ENCODE assay signal across 13 cellular contexts in genomic region chr10:116120688-116121087, GRCh38.
DNase-seq lines count a peak whose midpoint lies in the region; ATAC-seq, FAIRE-seq and TF ChIP-seq lines count a peak whose summit lies in the region.
"Had no signal": no experiment of that assay in that cellular context is flagged by ENCODE, and none has a peak within 500 bp of the region (broad histone marks: within the 10 kb centered on the region; RNA-seq: fewer than 3 reads in every experiment).

No MANE protein-coding gene starts in this region.

- CTCF ChIA-PET in HepG2 (lab: Yijun Ruan, JAX; ENCODE audit: low intra/inter-chr PET ratio, low total read pairs), result no interaction called here

- H3K4me3 Mint-ChIP-seq in GM23338, result no peak overlapping the region

- ATAC-seq in GM23338, result peak; percentile 80
- no peak for ATAC-seq in HepG2
- ATAC-seq in GM18870 (IDR thresholded peaks at IDR 0.05; ENCODE audit: unreplicated experiment), result no peak

- POLR2A ChIA-PET in HepG2 (lab: Yijun Ruan, JAX), result no interaction called here

- TF ChIP-seq EP300 in HepG2 (IDR thresholded peaks at IDR 0.05; ENCODE audit: low read depth in 2 of 2, low read length in 2 of 2), result no peak
- no peak for TF ChIP-seq EP300 in HepG2 (CRISPR knock-in tag; IDR thresholded peaks at IDR 0.05; ENCODE audit: borderline replicate concordance)

- peaks cover 3% of the 10 kb centered on the region for H3K27me3 Mint-ChIP-seq in GM23338 (ENCODE audit: insufficient read depth, low read depth, poor library complexity)

- H2AFZ ChIP-seq in GM23338 (no peak overlapping the region), HepG2 (ENCODE audit: low read length) (no peak overlapping the region)

- DNase-seq in GM23338 (ENCODE audit: low spot score) (peak; percentile 82), astrocyte of the spinal cord (ENCODE audit: low read depth, low spot score) (no peak), HepG2 (ENCODE audit: low spot score) (no peak), NCI-H524 treated with DMSO at 0.1 percent for 48 hours (lab: John Stamatoyannopoulos, UW) (no peak), activated T-cell treated with anti-CD3 and anti-CD28 coated beads for 4 hours (no peak), middle frontal gyrus (ENCODE audit: extremely low spot score, low spot score) (no peak)
- DNase-seq: foreskin fibroblast, KBM-7, SHP77 treated with DMSO at 0.1 percent for 48 hours had no signal

- no peak overlapping the region for H3K4me3 ChIP-seq in GM23338
- H3K4me3 ChIP-seq in astrocyte of the spinal cord (ENCODE audit: low read depth, low read length), result no peak overlapping the region
- no peak overlapping the region for H3K4me3 ChIP-seq in HepG2 (replicated peaks in 1 of 3; ENCODE audit: insufficient read depth in 1 of 3, low read depth in 2 of 3, low read length in 3 of 3)

- H4K20me1 ChIP-seq in GM23338 (replicated peaks; ENCODE audit: insufficient read depth) (no peaks in the 10 kb centered on the region), HepG2 (ENCODE audit: insufficient read depth, low read length) (no peaks in the 10 kb centered on the region)

- H3K4me1 Mint-ChIP-seq in GM23338, result peaks cover 19% of the 10 kb centered on the region

- in situ Hi-C loops in astrocyte of the spinal cord (cut with HindIII; ENCODE audit: low sequenced_read_pairs) (no loop called here), HepG2 (cut with HindIII; ENCODE audit: extremely low pct_ligation_motif_present, low pct_unique_long_range_greater_than_20kb) (no loop called here)

- no peak overlapping the region for H3K9ac ChIP-seq in HepG2 (ENCODE audit: insufficient read depth, low read depth, low read length)

- no peak for FAIRE-seq in HepG2 (lab: Jason Lieb, UNC)

- H3K4me1 ChIP-seq in GM23338 (ENCODE audit: insufficient read depth), result peaks cover 4% of the 10 kb centered on the region; the same call in 1 of the 2 replicates
- no peaks in the 10 kb centered on the region for H3K4me1 ChIP-seq in HepG2 (ENCODE audit: insufficient read depth, low read length)

- intact Hi-C loops in HepG2 (cut with micrococcal nuclease; ENCODE audit: unreplicated experiment), result loop anchor here (5.0 kb wide), 1 partner anchor 323 kb away; no protein-coding TSS in a partner anchor

- TF ChIP-seq CTCF in C4-2B (conservative IDR thresholded peaks at IDR 0.05) (peak; percentile 51), GM23338 (conservative IDR thresholded peaks at IDR 0.05; ENCODE audit: low read depth in 2 of 2) (peak; percentile 86 to 89), astrocyte of the spinal cord (IDR thresholded peaks at IDR 0.05; ENCODE audit: low read depth, low read length) (peak; percentile 31), HepG2 (CRISPR knock-in tag; IDR thresholded peaks at IDR 0.05) (peak; percentile 39)

- H3K4me2 ChIP-seq in GM23338, result no peak overlapping the region
- H3K4me2 ChIP-seq in HepG2 (ENCODE audit: low read depth, low read length), result no peak overlapping the region

- TF ChIP-seq RAD21 in HepG2 (CRISPR knock-in tag; IDR thresholded peaks at IDR 0.05), result no peak

- no peaks in the 10 kb centered on the region for H3K9me3 ChIP-seq in HepG2 (ENCODE audit: low read length)

- H3K27me3 ChIP-seq in GM23338 (ENCODE audit: insufficient read depth) (no peaks in the 10 kb centered on the region), HepG2 (ENCODE audit: control insufficient read depth in 1 of 2, insufficient read depth in 2 of 2, low read length in 2 of 2) (no peaks in the 10 kb centered on the region; a peak in 1 of 5 replicates)

- no peak for TF ChIP-seq POLR2A in HepG2 (IDR thresholded peaks at IDR 0.05; ENCODE audit: insufficient read depth in 1 of 2, low read depth in 2 of 2, low read length in 2 of 2)

- 55% methylated on average over 8 of the region's 9 CpGs for WGBS in HepG2 (ENCODE audit: low lambda C conversion rate)

- H3K27ac ChIP-seq in C4-2B, result no peak overlapping the region
- H3K27ac ChIP-seq in GM23338 (ENCODE audit: low read depth), result no peak overlapping the region
- no peak overlapping the region for H3K27ac ChIP-seq in HepG2 (ENCODE audit: extremely low read length, insufficient read depth, low read length)
- H3K27ac ChIP-seq: VCaP had no signal

- H3K79me2 ChIP-seq in GM23338 (replicated peaks; ENCODE audit: insufficient read depth), result no peaks in the 10 kb centered on the region
- no peaks in the 10 kb centered on the region for H3K79me2 ChIP-seq in HepG2 (ENCODE audit: insufficient read depth, low read length)

- H3K36me3 ChIP-seq in GM23338 (ENCODE audit: insufficient read depth) (no peaks in the 10 kb centered on the region), HepG2 (replicated peaks in 1 of 2; ENCODE audit: control insufficient read depth in 1 of 2, insufficient read depth in 2 of 2, low read length in 2 of 2) (no peaks in the 10 kb centered on the region)

- H3K9me2 ChIP-seq in GM23338 (ENCODE audit: insufficient read depth), result no peaks in the 10 kb centered on the region; the same call in 1 of the 2 replicates

- no peaks in the 10 kb centered on the region for H3K36me3 Mint-ChIP-seq in GM23338 (ENCODE audit: low read depth)

- no peak overlapping the region for H3K27ac Mint-ChIP-seq in GM23338
- H3K27ac Mint-ChIP-seq: activated T-helper 2 cell treated with anti-CD3 and anti-CD28 coated beads, Interferon-gamma antibody, Interleukin-2, Interleukin-4, amounts not matched to agents 10 μg/mL and 5 μg/mL and 100 μg/mL, durations not matched to agents 14 hours and 24 hours and 36 hours had no signal

- H3K9me3 Mint-ChIP-seq in GM23338, result no peaks in the 10 kb centered on the region; the same call in 2 of the 3 replicates

- BruUV-seq in HepG2 (replicated peaks; lab: Mats Ljungman, UMichigan), result no TSS peak

- H3F3A ChIP-seq in GM23338 (replicated peaks; ENCODE audit: low read depth), result no peaks in the 10 kb centered on the region

TF ChIP-seq in GM23338, 12 proteins besides CTCF, POLR2A, EP300 and RAD21 (continues in another document):
- no peak for TF ChIP-seq POLR2AphosphoS5 (IDR thresholded peaks at IDR 0.05; ENCODE audit: low read depth)
- TF ChIP-seq EZH2phosphoT487 (IDR thresholded peaks at IDR 0.05; ENCODE audit: unreplicated experiment), result no peak
- no peak for TF ChIP-seq ZNF331 (CRISPR knock-in tag; IDR thresholded peaks at IDR 0.05; ENCODE audit: low read depth)

TF ChIP-seq in HepG2, 621 proteins besides CTCF, POLR2A, EP300 and RAD21:
- TF ChIP-seq BHLHE40 (IDR thresholded peaks at IDR 0.05; ENCODE audit: low read length) (peak; percentile 44), GABPA (IDR thresholded peaks at IDR 0.05; ENCODE audit: low read depth, low read length) (no peak), GABPA (CRISPR knock-in tag; IDR thresholded peaks at IDR 0.05; ENCODE audit: low read depth) (no peak), STAG1 (CRISPR knock-in tag; IDR thresholded peaks at IDR 0.05) (peak; percentile 32; the same call in 1 of the 2 replicates)

Comparison
In these comparisons a context has a peak if more than half of its experiments do, and no peak if none do; other contexts are left out.
1. CTCF ChIP-seq: peak in every context shown above with its lines; median percentile 88 in GM23338; 51 in C4-2B; 39 in HepG2; 31 in astrocyte of the spinal cord.